ENCODE assay signal across 9 cellular contexts in the genomic region with DNA sequence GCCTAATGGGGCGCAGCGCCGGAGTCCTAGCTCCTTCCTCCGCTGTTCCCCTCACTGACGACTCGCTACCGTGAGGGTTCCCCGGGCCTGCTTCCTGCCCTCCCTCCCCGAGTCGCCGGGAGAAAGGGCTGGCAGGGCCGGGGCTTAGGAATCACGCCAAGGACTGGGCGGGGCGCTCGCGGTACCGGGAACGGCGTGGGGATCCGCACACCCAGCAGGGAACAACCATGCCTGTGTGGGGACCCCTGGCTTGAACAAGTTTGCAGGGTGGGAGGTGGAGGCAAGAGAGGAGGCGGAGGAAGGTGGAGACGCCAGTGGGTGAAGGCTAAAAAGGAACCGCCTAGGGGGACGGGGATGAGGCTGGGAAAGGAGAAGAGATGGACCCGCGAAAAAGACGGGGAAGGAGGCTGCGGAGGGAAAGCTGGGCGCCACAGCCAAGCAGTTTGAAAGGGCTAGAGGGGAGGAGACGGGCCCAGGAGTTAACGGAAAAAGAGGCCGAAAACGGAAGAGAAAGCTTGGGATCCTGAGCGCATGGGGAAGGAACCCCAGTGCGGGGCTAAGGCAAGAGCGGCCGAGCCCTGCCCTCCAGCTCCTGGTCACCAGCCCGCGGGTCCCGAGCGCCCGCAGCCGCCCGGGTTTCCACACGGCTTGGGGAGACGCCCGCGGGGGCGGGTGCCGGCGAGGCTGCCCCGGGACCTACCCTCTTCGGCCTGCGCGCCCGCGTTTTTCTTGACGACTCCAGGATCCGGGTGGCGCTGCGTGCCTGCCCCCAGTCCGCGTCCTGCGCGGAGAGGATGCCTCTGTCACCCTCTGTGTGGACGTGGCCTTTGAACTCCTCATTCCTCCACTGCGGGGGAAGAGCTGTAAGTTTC. TPM values are rescaled to one million over a fixed set of nuclear protein-coding genes. Genes with fewer than 3 reads are reported as not detected.
DNase-seq lines count a peak whose midpoint lies in the region; ATAC-seq lines count a peak whose summit lies in the region.
"Had no signal": no experiment of that assay in that cellular context is flagged by ENCODE, and none has a peak within 500 bp of the region (broad histone marks: within the 10 kb centered on the region; RNA-seq: fewer than 3 reads in every experiment).

No MANE protein-coding gene starts in this region.

- H3K27me3 ChIP-seq in muscle layer of colon (ENCODE audit: control insufficient read depth in 1 of 2, insufficient read depth in 2 of 2, low read length in 2 of 2) = no peaks in the 10 kb centered on the region

- peak; percentile 15 for DNase-seq in A172 (ENCODE audit: low spot score)
- DNase-seq in NCI-H226 = peak; percentile 70
- peak; percentile 75 for DNase-seq in fibroblast of gingiva (ENCODE audit: low read depth)
- no peak for DNase-seq in stimulated activated CD4-positive, alpha-beta T cell treated with anti-CD3 and anti-CD28 coated beads, Interleukin-4, amount 100 ng/mL, for 24 hours
- DNase-seq in activated CD8-positive, alpha-beta memory T cell treated with anti-CD3 and anti-CD28 coated beads, Interleukin-2, amount 50 U/mL, for 4 hours = no peak
- no peak for DNase-seq in activated gamma-delta T cell (lab: John Stamatoyannopoulos, UW)
- DNase-seq: GDM1 had no signal

- no peaks in the 10 kb centered on the region for H3K9me3 ChIP-seq in muscle layer of colon (ENCODE audit: low read length)

- H3K4me3 ChIP-seq in muscle layer of colon (ENCODE audit: low read depth in 1 of 2, low read length in 2 of 2) = peak overlapping the region; percentile 72 to 91

- peak overlapping the region; percentile 53 for H3K9ac ChIP-seq in muscle layer of colon (ENCODE audit: low read length)

- peak overlapping the region; percentile 82 for H3K27ac ChIP-seq in muscle layer of colon (ENCODE audit: low read depth, low read length)

- no peak for ATAC-seq in HG02852 (IDR thresholded peaks at IDR 0.05; ENCODE audit: unreplicated experiment)

- H3K4me1 ChIP-seq in muscle layer of colon (ENCODE audit: insufficient read depth, low read length) = peaks cover 27% of the 10 kb centered on the region

- H3K36me3 ChIP-seq in muscle layer of colon (ENCODE audit: insufficient read depth, low read length) = no peaks in the 10 kb centered on the region

RNA-seq across cellular contexts. Expression of a gene that starts 1.3 kb away (rescaled TPM):
- 23.8 and 26.9 TPM in 2 replicates for total RNA-seq in A172 (2014; rRNA removed; shearing (Covaris generic))

Comparison
In these comparisons a context has a peak if more than half of its experiments do, and no peak if none do; other contexts are left out.
1. DNase-seq: peak in A172 (single experiment), NCI-H226 (single experiment) and fibroblast of gingiva (single experiment); none in stimulated activated CD4-positive, alpha-beta T cell treated with anti-CD3 and anti-CD28 coated beads, Interleukin-4, amount 100 ng/mL, for 24 hours (single experiment), activated CD8-positive, alpha-beta memory T cell treated with anti-CD3 and anti-CD28 coated beads, Interleukin-2, amount 50 U/mL, for 4 hours (single experiment) and activated gamma-delta T cell (single experiment).